ENCODE assay signal across 24 cellular contexts in the genomic region with DNA sequence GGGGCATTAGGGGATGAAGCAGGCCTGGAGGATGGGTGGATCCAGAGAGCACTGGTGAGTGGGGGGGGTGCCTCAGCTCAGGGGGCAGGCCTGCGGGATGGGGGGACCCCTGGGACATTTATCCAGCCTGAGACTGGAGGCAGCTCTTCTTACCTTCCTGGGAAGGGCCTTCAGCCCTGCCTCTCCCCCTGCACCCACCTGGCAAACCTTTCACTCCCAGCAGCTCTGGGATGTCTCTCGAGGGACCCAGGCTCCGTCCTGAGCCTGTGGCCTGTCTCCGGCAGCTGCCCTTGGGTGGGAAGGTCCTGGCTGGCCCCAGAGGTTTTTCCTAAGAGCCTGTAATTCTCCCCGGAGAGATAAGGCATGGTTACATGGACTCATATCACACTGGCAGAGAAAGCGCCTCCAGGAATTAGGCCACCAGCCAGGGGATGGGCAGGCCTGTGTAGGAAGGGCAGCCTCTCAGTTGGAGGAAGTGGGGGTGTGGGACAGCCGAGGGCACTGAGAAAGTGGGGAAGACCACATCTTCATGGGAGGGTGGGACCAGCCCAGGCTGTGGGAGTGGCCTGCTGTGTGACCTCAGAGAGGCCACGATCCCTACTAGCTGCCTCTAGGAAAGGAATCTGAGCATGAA.
A peak's percentile ranks its signal among the peaks of the same experiment; 100 is the strongest.
DNase-seq lines count a peak whose midpoint lies in the region; ATAC-seq, FAIRE-seq and TF ChIP-seq lines count a peak whose summit lies in the region.
"Had no signal": no experiment of that assay in that cellular context is flagged by ENCODE, and none has a peak within 500 bp of the region (broad histone marks: within the 10 kb centered on the region; RNA-seq: fewer than 3 reads in every experiment).

No MANE protein-coding gene starts in this region.

- CTCF ChIA-PET in WTC11 (lab: Charles Lee): interaction anchor here (0.6 to 2.3 kb wide), 4 partner anchors 19 to 259 kb away, joined by 3 to 10 read pairs (median 4); no protein-coding TSS in a partner anchor

- H3K4me3 Mint-ChIP-seq in WTC11: no peak overlapping the region
- H3K4me3 Mint-ChIP-seq: activated naive CD4-positive, alpha-beta T cell treated with anti-CD3 and anti-CD28 coated beads, Interleukin-2, amount 10 ng/mL, durations not matched to agents 7 days and 5 days; activated T-cell treated with anti-CD3 and anti-CD28 coated beads, Interleukin-2, amount 50 U/mL, for 72 hours; central memory CD8-positive, alpha-beta T cell; natural killer cell; T-helper 2 cell treated with Interferon-gamma antibody and Interleukin-4, amounts not matched to agents 5 μg/mL and 100 μg/mL, for 36 hours had no signal

- H3K27ac Mint-ChIP-seq in WTC11: no peak overlapping the region
- H3K27ac Mint-ChIP-seq: activated naive CD4-positive, alpha-beta T cell treated with anti-CD3 and anti-CD28 coated beads, Interleukin-2, amount 10 ng/mL, durations not matched to agents 7 days and 5 days; activated T-cell treated with anti-CD3 and anti-CD28 coated beads, Interleukin-2, amount 50 U/mL, for 72 hours; natural killer cell; T-helper 2 cell treated with Interferon-gamma antibody and Interleukin-4, amounts not matched to agents 5 μg/mL and 100 μg/mL, for 36 hours had no signal

- ATAC-seq in Right ventricle myocardium inferior (peak; percentile 80), WTC11 (peak; percentile 20; the same call in 1 of the 2 replicates), left colon (peak; percentile 36)
- ATAC-seq: activated T-cell treated with anti-CD3 and anti-CD28 coated beads, Interleukin-2, amount 50 U/mL, for 72 hours; natural killer cell had no signal

- FAIRE-seq in D721Med (lab: Jason Lieb, UNC): no peak
- FAIRE-seq: GM18507, keratinocyte had no signal

- no peaks in the 10 kb centered on the region for H3K36me3 Mint-ChIP-seq in WTC11
- H3K36me3 Mint-ChIP-seq: activated naive CD4-positive, alpha-beta T cell treated with anti-CD3 and anti-CD28 coated beads, Interleukin-2, amount 10 ng/mL, durations not matched to agents 7 days and 5 days; natural killer cell had no signal

- DNase-seq in Right ventricle myocardium inferior (ENCODE audit: missing footprints) (no peak), cardiac septum (ENCODE audit: low spot score) (no peak), WTC11 (ENCODE audit: low spot score) (no peak), left colon (no peak), OCI-M1 (lab: John Stamatoyannopoulos, UW) (no peak), HT-29 (ENCODE audit: low spot score) (no peak), D721Med (ENCODE audit: insufficient read length, low spot score) (no peak)
- DNase-seq in activated CD4-positive, alpha-beta T cell treated with anti-CD3 and anti-CD28 coated beads for 48 hours: no peak
- DNase-seq: activated CD4-positive, CD25-positive, alpha-beta regulatory T cell; activated naive CD4-positive, alpha-beta T cell treated with anti-CD3 and anti-CD28 coated beads, Interleukin-2, amount 10 ng/mL, durations not matched to agents 7 days and 5 days; activated T-cell treated with anti-CD3 and anti-CD28 coated beads, Interleukin-2, amount 50 U/mL, for 72 hours; anterior cingulate cortex; erythroblast; foreskin melanocyte; mesendoderm; MM.1S; natural killer cell; NCI-H774; stimulated activated naive CD4-positive, alpha-beta T cell treated with Interleukin-2 at 50 U/mL for 16 hours; transverse colon had no signal

- intact Hi-C loops in Right ventricle myocardium inferior (cut with DNase I) (no loop called here), cardiac septum (cut with DNase I) (no loop called here), left colon (cut with DNase I, micrococcal nuclease) (no loop called here)

- POLR2A ChIA-PET in WTC11 (lab: Charles Lee): no interaction called here

- TF ChIP-seq CTCF in WTC11 (IDR thresholded peaks at IDR 0.05) (no peak), D721Med (IDR thresholded peaks at IDR 0.05; ENCODE audit: insufficient read depth, missing control alignments) (no peak)

- peaks cover 2% of the 10 kb centered on the region; the same call in 1 of the 2 replicates for H3K27me3 Mint-ChIP-seq in WTC11 (ENCODE audit: low read depth)

- H3K9me3 Mint-ChIP-seq in WTC11: no peaks in the 10 kb centered on the region
- H3K9me3 Mint-ChIP-seq: activated naive CD4-positive, alpha-beta T cell treated with anti-CD3 and anti-CD28 coated beads, Interleukin-2, amount 10 ng/mL, durations not matched to agents 7 days and 5 days; activated T-cell treated with anti-CD3 and anti-CD28 coated beads, Interleukin-2, amount 50 U/mL, for 72 hours; central memory CD8-positive, alpha-beta T cell; natural killer cell; T-helper 2 cell treated with Interferon-gamma antibody and Interleukin-4, amounts not matched to agents 5 μg/mL and 100 μg/mL, for 36 hours had no signal

- peaks cover 38% of the 10 kb centered on the region for H3K4me1 Mint-ChIP-seq in WTC11
- H3K4me1 Mint-ChIP-seq: activated naive CD4-positive, alpha-beta T cell treated with anti-CD3 and anti-CD28 coated beads, Interleukin-2, amount 10 ng/mL, durations not matched to agents 7 days and 5 days; central memory CD8-positive, alpha-beta T cell; natural killer cell had no signal

TF ChIP-seq in WTC11, 78 proteins besides CTCF, POLR2A, EP300 and RAD21:
- TF ChIP-seq NFYB (CRISPR knock-in tag; conservative IDR thresholded peaks at IDR 0.05; ENCODE audit: low read depth) (no peak), ZBTB43 (CRISPR knock-in tag; IDR thresholded peaks at IDR 0.05) (no peak), CBFB (CRISPR knock-in tag; IDR thresholded peaks at IDR 0.05; ENCODE audit: low read depth) (no peak), KAT7 (CRISPR knock-in tag; IDR thresholded peaks at IDR 0.05; ENCODE audit: borderline replicate concordance) (no peak), ZMAT4 (CRISPR knock-in tag; IDR thresholded peaks at IDR 0.05) (no peak), ZNF317 (CRISPR knock-in tag; IDR thresholded peaks at IDR 0.05; ENCODE audit: borderline replicate concordance, low read depth) (no peak), CREM (CRISPR knock-in tag; IDR thresholded peaks at IDR 0.05) (no peak)
- TF ChIP-seq, protein P1, sequence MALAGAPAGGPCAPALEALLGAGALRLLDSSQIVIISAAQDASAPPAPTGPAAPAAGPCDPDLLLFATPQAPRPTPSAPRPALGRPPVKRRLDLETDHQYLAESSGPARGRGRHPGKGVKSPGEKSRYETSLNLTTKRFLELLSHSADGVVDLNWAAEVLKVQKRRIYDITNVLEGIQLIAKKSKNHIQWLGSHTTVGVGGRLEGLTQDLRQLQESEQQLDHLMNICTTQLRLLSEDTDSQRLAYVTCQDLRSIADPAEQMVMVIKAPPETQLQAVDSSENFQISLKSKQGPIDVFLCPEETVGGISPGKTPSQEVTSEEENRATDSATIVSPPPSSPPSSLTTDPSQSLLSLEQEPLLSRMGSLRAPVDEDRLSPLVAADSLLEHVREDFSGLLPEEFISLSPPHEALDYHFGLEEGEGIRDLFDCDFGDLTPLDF (CRISPR knock-in tag; IDR thresholded peaks at IDR 0.05): no peak
- TF ChIP-seq, protein P2, sequence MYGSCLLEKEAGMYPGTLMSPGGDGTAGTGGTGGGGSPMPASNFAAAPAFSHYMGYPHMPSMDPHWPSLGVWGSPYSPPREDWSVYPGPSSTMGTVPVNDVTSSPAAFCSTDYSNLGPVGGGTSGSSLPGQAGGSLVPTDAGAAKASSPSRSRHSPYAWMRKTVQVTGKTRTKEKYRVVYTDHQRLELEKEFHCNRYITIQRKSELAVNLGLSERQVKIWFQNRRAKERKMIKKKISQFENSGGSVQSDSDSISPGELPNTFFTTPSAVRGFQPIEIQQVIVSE (CRISPR knock-in tag; IDR thresholded peaks at IDR 0.05; ENCODE audit: borderline replicate concordance): no peak

Comparison
In these comparisons a context has a peak if more than half of its experiments do, and no peak if none do; other contexts are left out.
1. ATAC-seq: peak in every context shown above with its lines; median percentile 80 in Right ventricle myocardium inferior; 36 in left colon; 20 in WTC11.